Comparison of ENCODE assay signal across 27 cellular contexts in the genomic region with DNA sequence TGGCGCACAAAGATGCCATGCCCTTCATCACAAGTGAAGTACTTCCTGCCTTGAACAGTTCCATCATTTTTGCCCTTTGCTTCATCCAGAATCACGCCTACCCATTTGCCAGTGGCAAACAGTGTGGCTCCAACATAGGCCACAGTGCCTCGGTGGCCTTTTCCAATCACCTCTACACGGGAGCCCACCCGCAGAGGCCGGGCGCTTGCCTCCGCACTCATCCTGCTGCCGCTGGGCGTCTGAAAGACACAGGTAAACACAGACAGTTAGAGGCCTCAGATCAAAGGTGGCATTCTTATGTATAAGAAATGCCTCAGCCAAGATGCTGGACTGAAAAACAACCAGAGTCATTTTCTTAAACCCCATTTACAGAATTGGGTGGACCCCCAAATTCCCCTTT.
"Had no signal": no experiment of that assay in that cellular context is flagged by ENCODE, and none has a peak within 500 bp of the region (broad histone marks: within the 10 kb centered on the region; RNA-seq: fewer than 3 reads in every experiment).

No MANE protein-coding gene starts in this region.

- H3K36me3 Mint-ChIP-seq: mesothelial cell of epicardium; natural killer cell treated with Interleukin-12 subunit alpha and Interleukin-12 subunit beta and Interleukin-15 and Interleukin-18, amount 100 ng/mL, for 72 hours had no signal

- H3K4me1 ChIP-seq: colonic mucosa had no signal

- FAIRE-seq: islet of Langerhans had no signal

- DNase-seq: colonic mucosa; effector memory CD8-positive, alpha-beta T cell; foreskin keratinocyte; heart right ventricle; hippocampal formation; left cardiac atrium; left lung; mesenchymal stem cell; mucosa of descending colon; naive B cell; sigmoid colon; spleen; stimulated activated CD4-positive, alpha-beta T cell treated with anti-CD3 and anti-CD28 coated beads, Interleukin-4, amount 100 ng/mL, for 4 hours; stimulated activated naive B cell treated with anti-CD40 and anti-IgM and Interleukin-4, amounts not matched to agents 10 μg/mL and 1 μg/mL and 100 μg/mL, for 72 hours; transverse colon; upper lobe of right lung; uterus had no signal

- H3K27me3 ChIP-seq: colonic mucosa, esophagus muscularis mucosa, foreskin keratinocyte, gastroesophageal sphincter, heart right ventricle, left lung, neural progenitor cell, right atrium auricular region, sigmoid colon, spleen, transverse colon, upper lobe of right lung, uterus had no signal

- H3K27ac Mint-ChIP-seq: dendritic cell treated with granulocyte-macrophage colony-stimulating factor and Interleukin-4, amounts not matched to agents 40 ng/mL and 50 ng/mL, for 4 days; effector memory CD8-positive, alpha-beta T cell; mesothelial cell of epicardium; neural progenitor cell; stimulated activated naive B cell treated with anti-CD40 and anti-IgM and Interleukin-4, amounts not matched to agents 10 μg/mL and 1 μg/mL and 100 μg/mL, for 72 hours had no signal

- H3K36me3 ChIP-seq: colonic mucosa, neural progenitor cell, prostate gland, uterus had no signal

- H3K27me3 Mint-ChIP-seq: dendritic cell treated with granulocyte-macrophage colony-stimulating factor and Interleukin-4, amounts not matched to agents 40 ng/mL and 50 ng/mL, for 4 days; effector memory CD8-positive, alpha-beta T cell; naive B cell; natural killer cell treated with Interleukin-12 subunit alpha and Interleukin-12 subunit beta and Interleukin-15 and Interleukin-18, amount 100 ng/mL, for 72 hours; stimulated activated naive B cell treated with anti-CD40 and anti-IgM and Interleukin-4, amounts not matched to agents 10 μg/mL and 1 μg/mL and 100 μg/mL, for 72 hours; stimulated activated naive CD8-positive, alpha-beta T cell treated with anti-CD3 and anti-CD28 coated beads, Interleukin-15, Interleukin-2, amounts not matched to agents 100 ng/mL and 50 ng/mL, for 24 hours had no signal

- H3K9me3 ChIP-seq: colonic mucosa, esophagus muscularis mucosa, gastroesophageal sphincter, heart right ventricle, left lung, mucosa of descending colon, prostate gland, right atrium auricular region, sigmoid colon, spleen, transverse colon, upper lobe of right lung, uterus had no signal

- H3K27ac ChIP-seq: colonic mucosa, esophagus muscularis mucosa, foreskin keratinocyte, gastroesophageal sphincter, left lung, neural progenitor cell, prostate gland, right atrium auricular region, sigmoid colon, spleen, transverse colon, upper lobe of right lung, uterus had no signal

- H2AFZ ChIP-seq: neural progenitor cell had no signal

- ATAC-seq: effector memory CD8-positive, alpha-beta T cell; foreskin keratinocyte; gastroesophageal sphincter; heart right ventricle; left cardiac atrium; left lung; mucosa of descending colon; natural killer cell treated with Interleukin-12 subunit alpha and Interleukin-12 subunit beta and Interleukin-15 and Interleukin-18, amount 100 ng/mL, for 72 hours; stimulated activated naive B cell treated with anti-CD40 and anti-IgM and Interleukin-4, amounts not matched to agents 10 μg/mL and 1 μg/mL and 100 μg/mL, for 72 hours; upper lobe of right lung had no signal

- H3K4me3 Mint-ChIP-seq: dendritic cell treated with granulocyte-macrophage colony-stimulating factor and Interleukin-4, amounts not matched to agents 40 ng/mL and 50 ng/mL, for 4 days; effector memory CD8-positive, alpha-beta T cell; mesothelial cell of epicardium; naive B cell; natural killer cell treated with Interleukin-12 subunit alpha and Interleukin-12 subunit beta and Interleukin-15 and Interleukin-18, amount 100 ng/mL, for 72 hours; neural progenitor cell; stimulated activated naive B cell treated with anti-CD40 and anti-IgM and Interleukin-4, amounts not matched to agents 10 μg/mL and 1 μg/mL and 100 μg/mL, for 72 hours; stimulated activated naive CD8-positive, alpha-beta T cell treated with anti-CD3 and anti-CD28 coated beads, Interleukin-15, Interleukin-2, amounts not matched to agents 100 ng/mL and 50 ng/mL, for 24 hours had no signal

- H3K9ac ChIP-seq: neural progenitor cell had no signal

- H3K4me3 ChIP-seq: colonic mucosa, esophagus muscularis mucosa, gastroesophageal sphincter, heart right ventricle, left lung, mucosa of descending colon, neural progenitor cell, prostate gland, right atrium auricular region, sigmoid colon, spleen, transverse colon, upper lobe of right lung, uterus had no signal

- H3K9me3 Mint-ChIP-seq: dendritic cell treated with granulocyte-macrophage colony-stimulating factor and Interleukin-4, amounts not matched to agents 40 ng/mL and 50 ng/mL, for 4 days; effector memory CD8-positive, alpha-beta T cell; mesothelial cell of epicardium; naive B cell; natural killer cell treated with Interleukin-12 subunit alpha and Interleukin-12 subunit beta and Interleukin-15 and Interleukin-18, amount 100 ng/mL, for 72 hours; neural progenitor cell; stimulated activated naive B cell treated with anti-CD40 and anti-IgM and Interleukin-4, amounts not matched to agents 10 μg/mL and 1 μg/mL and 100 μg/mL, for 72 hours; stimulated activated naive CD8-positive, alpha-beta T cell treated with anti-CD3 and anti-CD28 coated beads, Interleukin-15, Interleukin-2, amounts not matched to agents 100 ng/mL and 50 ng/mL, for 24 hours had no signal
